ENCODE assay signal across 9 cellular contexts in genomic region chr2:179239194-179239593, GRCh38. TPM values are rescaled to one million over a fixed set of nuclear protein-coding genes. Genes with fewer than 3 reads are reported as not detected.
DNase-seq lines count a peak whose midpoint lies in the region; ATAC-seq, FAIRE-seq and TF ChIP-seq lines count a peak whose summit lies in the region.
"Had no signal": no experiment of that assay in that cellular context is flagged by ENCODE, and none has a peak within 500 bp of the region (broad histone marks: within the 10 kb centered on the region; RNA-seq: fewer than 3 reads in every experiment).

No MANE protein-coding gene starts in this region.

- H3K27me3 ChIP-seq in CD8-positive, alpha-beta T cell (ENCODE audit: insufficient read depth, low read length) = no peaks in the 10 kb centered on the region
- H3K27me3 ChIP-seq in bronchial epithelial cell (ENCODE audit: control insufficient read depth, insufficient read depth, low read length) (no peaks in the 10 kb centered on the region), right atrium auricular region (no peaks in the 10 kb centered on the region)

- no peaks in the 10 kb centered on the region for H3K36me3 Mint-ChIP-seq in CD8-positive, alpha-beta T cell

- intact Hi-C loops in CD8-positive, alpha-beta T cell (cut with DNase I, micrococcal nuclease) = loop anchor here in 1 of 2 experiments (2.0 kb wide), 1 partner anchor 24 kb away; no protein-coding TSS in a partner anchor

- no peaks in the 10 kb centered on the region for H3K36me3 ChIP-seq in CD8-positive, alpha-beta T cell (ENCODE audit: insufficient read depth, low read length)
- H3K36me3 ChIP-seq in bronchial epithelial cell (ENCODE audit: control insufficient read depth, insufficient read depth, low read length) (no peaks in the 10 kb centered on the region), right atrium auricular region (no peaks in the 10 kb centered on the region)

- H3K27ac ChIP-seq in CD8-positive, alpha-beta T cell (ENCODE audit: low read depth, low read length) = no peak overlapping the region
- no peak overlapping the region for H3K27ac ChIP-seq in coronary artery
- no peak overlapping the region for H3K27ac ChIP-seq in right atrium auricular region

- H3K4me3 ChIP-seq in CD8-positive, alpha-beta T cell (ENCODE audit: low read depth, low read length) = no peak overlapping the region
- no peak overlapping the region for H3K4me3 ChIP-seq in bronchial epithelial cell (ENCODE audit: low read depth, low read length)
- H3K4me3 ChIP-seq in coronary artery = no peak overlapping the region
- no peak overlapping the region for H3K4me3 ChIP-seq in right atrium auricular region

- CTCF ChIA-PET in CD8-positive, alpha-beta T cell (lab: Charles Lee) = interaction anchor here (0.9 kb wide), 1 partner anchor 42 kb away, joined by 3 read pairs; no protein-coding TSS in a partner anchor

- H3K9me3 Mint-ChIP-seq in CD8-positive, alpha-beta T cell = no peaks in the 10 kb centered on the region

- H3K27ac Mint-ChIP-seq in CD8-positive, alpha-beta T cell = no peak overlapping the region

- H3K27me3 Mint-ChIP-seq in CD8-positive, alpha-beta T cell (ENCODE audit: low read depth) = peaks cover 2% of the 10 kb centered on the region

- TF ChIP-seq CTCF in CD8-positive, alpha-beta T cell (IDR thresholded peaks at IDR 0.05) = no peak
- TF ChIP-seq CTCF in bronchial epithelial cell (IDR thresholded peaks at IDR 0.05; ENCODE audit: insufficient read depth, low read length, severe bottlenecking) = no peak
- TF ChIP-seq CTCF in coronary artery (IDR thresholded peaks at IDR 0.05) = no peak
- TF ChIP-seq CTCF in right atrium auricular region (IDR thresholded peaks at IDR 0.05) = no peak

- POLR2A ChIA-PET in CD8-positive, alpha-beta T cell (lab: Charles Lee) = interaction anchor here (0.6 kb wide), 1 partner anchor 374 kb away, joined by 3 read pairs; no protein-coding TSS in a partner anchor

- H3K4me1 Mint-ChIP-seq in CD8-positive, alpha-beta T cell (ENCODE audit: low read depth) = peaks cover 20% of the 10 kb centered on the region

- H3K4me1 ChIP-seq in CD8-positive, alpha-beta T cell (ENCODE audit: insufficient read depth, low read length) = peaks cover 7% of the 10 kb centered on the region
- H3K4me1 ChIP-seq in right atrium auricular region = peaks cover 0 to 26% of the 10 kb centered on the region in 2 donors

- H3K4me3 Mint-ChIP-seq in CD8-positive, alpha-beta T cell = no peak overlapping the region

- FAIRE-seq in bronchial epithelial cell (lab: Jason Lieb, UNC) = no peak

- no peak for DNase-seq in CD8-positive, alpha-beta T cell
- DNase-seq in bronchial epithelial cell (ENCODE audit: low read depth) = peak; percentile 77
- DNase-seq in coronary artery (ENCODE audit: low spot score) = no peak
- DNase-seq in KBM-7 = no peak
- DNase-seq in right atrium auricular region (ENCODE audit: low spot score) = no peak
- DNase-seq: KG1 had no signal

- no peaks in the 10 kb centered on the region for H3K9me3 ChIP-seq in CD8-positive, alpha-beta T cell (ENCODE audit: low read length)
- no peaks in the 10 kb centered on the region for H3K9me3 ChIP-seq in right atrium auricular region

- in situ Hi-C loops in KBM-7 (cut with MboI; ENCODE audit: low pct_unique_long_range_greater_than_20kb, low sequenced_read_pairs) = no loop called here

- peak; percentile 58 for ATAC-seq in CD8-positive, alpha-beta T cell
- ATAC-seq in GM19455 (IDR thresholded peaks at IDR 0.05; ENCODE audit: unreplicated experiment) (peak; percentile 58), HG03378 (IDR thresholded peaks at IDR 0.05; ENCODE audit: unreplicated experiment) (peak; percentile 75), HG03045 (IDR thresholded peaks at IDR 0.05; ENCODE audit: unreplicated experiment) (no peak)

RNA-seq across cellular contexts. Expression of gene SESTD1, which starts 25.4 kb away (rescaled TPM):
- 1 to 10 TPM; 3.6 to 5.4 TPM for total RNA-seq in CD8-positive, alpha-beta T cell
- total RNA-seq in bronchial epithelial cell (15.3 and 20.5 TPM in 2 replicates), right atrium auricular region (10 to 100 TPM; 16.5 to 19.7 TPM)
